In genomic region chr11:70203749-70204465, GRCh38 we compare ENCODE assay signal across 1 cellular context.
TF ChIP-seq lines count a peak whose summit lies in the region.

No MANE protein-coding gene starts in this region.

TF ChIP-seq in HEK293, 187 proteins besides CTCF, POLR2A, EP300 and RAD21 (continued from another document):
- TF ChIP-seq HIC1 (tag by site-specific recombination; IDR thresholded peaks at IDR 0.05) (0 out of 2 replicates have a peak, but pooled peaks have one; percentile 31), ZFP37 (tag by site-specific recombination; IDR thresholded peaks at IDR 0.05) (0 out of 2 replicates have a peak, but pooled peaks have one; percentile 33)
